In genomic region chr1:205210876-205211838, GRCh38 we compare ENCODE assay signal across 1 cellular context.
TF ChIP-seq lines count a peak whose summit lies in the region.

TSS of gene DSTYK (minus strand) at chr1:205211702. CDS start at chr1:205211535, 167 bp downstream.

TF ChIP-seq in HEK293, 187 proteins besides CTCF, POLR2A, EP300 and RAD21 (continued from another document):
- TF ChIP-seq ZNF26 (tag by site-specific recombination; IDR thresholded peaks at IDR 0.05) (no peak), ZNF416 (tag by site-specific recombination; IDR thresholded peaks at IDR 0.05) (no peak), ZNF37A (tag by site-specific recombination; IDR thresholded peaks at IDR 0.05) (no peak), ZBTB1 (tag by site-specific recombination; IDR thresholded peaks at IDR 0.05) (peak; percentile 80), HOXC10 (CRISPR knock-in tag; IDR thresholded peaks at IDR 0.05) (no peak), ZNF629 (tag by site-specific recombination; IDR thresholded peaks at IDR 0.05) (peak; percentile 96), HIC1 (tag by site-specific recombination; IDR thresholded peaks at IDR 0.05) (peak; percentile 99), ZNF792 (tag by site-specific recombination; IDR thresholded peaks at IDR 0.05) (no peak), ZBTB48 (tag by site-specific recombination; IDR thresholded peaks at IDR 0.05) (peak; percentile 81), ZNF549 (tag by site-specific recombination; IDR thresholded peaks at IDR 0.05) (no peak)
